ENCODE assay signal across 2 cellular contexts in the genomic region with DNA sequence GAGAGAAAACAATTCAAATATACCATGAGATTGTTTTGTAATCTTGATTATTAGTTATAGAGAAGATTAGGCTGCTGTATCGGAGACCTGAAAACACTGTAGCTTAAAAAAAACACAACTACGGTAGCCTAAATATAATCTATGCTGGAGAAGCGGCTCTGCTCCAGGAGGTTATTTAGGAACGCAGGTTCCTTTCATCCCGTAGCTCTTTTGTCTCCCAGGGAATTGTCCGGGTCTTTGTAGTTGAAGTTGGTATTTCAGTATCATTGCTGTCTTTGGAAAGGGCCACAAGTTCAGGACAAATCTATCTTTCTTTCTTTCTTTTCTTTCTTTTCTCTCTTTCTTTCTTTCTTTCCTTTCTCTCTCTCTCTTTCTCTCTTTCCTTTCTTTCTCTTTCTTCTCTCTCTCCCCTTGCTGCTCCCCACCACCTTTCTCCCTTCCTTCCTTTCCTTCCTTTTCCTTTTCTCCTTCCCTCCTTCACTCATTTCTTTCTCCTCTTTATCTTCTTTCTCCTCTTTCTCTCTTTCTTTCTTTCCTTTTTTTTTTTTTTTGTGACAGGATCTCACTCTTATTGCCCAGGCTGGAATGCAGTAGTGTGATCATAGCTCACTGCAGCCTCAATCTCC.
TF ChIP-seq lines count a peak whose summit lies in the region.

No MANE protein-coding gene starts in this region.

TF ChIP-seq in HEK293, 187 proteins besides CTCF, POLR2A, EP300 and RAD21 (continued from another document):
- TF ChIP-seq, protein P1, sequence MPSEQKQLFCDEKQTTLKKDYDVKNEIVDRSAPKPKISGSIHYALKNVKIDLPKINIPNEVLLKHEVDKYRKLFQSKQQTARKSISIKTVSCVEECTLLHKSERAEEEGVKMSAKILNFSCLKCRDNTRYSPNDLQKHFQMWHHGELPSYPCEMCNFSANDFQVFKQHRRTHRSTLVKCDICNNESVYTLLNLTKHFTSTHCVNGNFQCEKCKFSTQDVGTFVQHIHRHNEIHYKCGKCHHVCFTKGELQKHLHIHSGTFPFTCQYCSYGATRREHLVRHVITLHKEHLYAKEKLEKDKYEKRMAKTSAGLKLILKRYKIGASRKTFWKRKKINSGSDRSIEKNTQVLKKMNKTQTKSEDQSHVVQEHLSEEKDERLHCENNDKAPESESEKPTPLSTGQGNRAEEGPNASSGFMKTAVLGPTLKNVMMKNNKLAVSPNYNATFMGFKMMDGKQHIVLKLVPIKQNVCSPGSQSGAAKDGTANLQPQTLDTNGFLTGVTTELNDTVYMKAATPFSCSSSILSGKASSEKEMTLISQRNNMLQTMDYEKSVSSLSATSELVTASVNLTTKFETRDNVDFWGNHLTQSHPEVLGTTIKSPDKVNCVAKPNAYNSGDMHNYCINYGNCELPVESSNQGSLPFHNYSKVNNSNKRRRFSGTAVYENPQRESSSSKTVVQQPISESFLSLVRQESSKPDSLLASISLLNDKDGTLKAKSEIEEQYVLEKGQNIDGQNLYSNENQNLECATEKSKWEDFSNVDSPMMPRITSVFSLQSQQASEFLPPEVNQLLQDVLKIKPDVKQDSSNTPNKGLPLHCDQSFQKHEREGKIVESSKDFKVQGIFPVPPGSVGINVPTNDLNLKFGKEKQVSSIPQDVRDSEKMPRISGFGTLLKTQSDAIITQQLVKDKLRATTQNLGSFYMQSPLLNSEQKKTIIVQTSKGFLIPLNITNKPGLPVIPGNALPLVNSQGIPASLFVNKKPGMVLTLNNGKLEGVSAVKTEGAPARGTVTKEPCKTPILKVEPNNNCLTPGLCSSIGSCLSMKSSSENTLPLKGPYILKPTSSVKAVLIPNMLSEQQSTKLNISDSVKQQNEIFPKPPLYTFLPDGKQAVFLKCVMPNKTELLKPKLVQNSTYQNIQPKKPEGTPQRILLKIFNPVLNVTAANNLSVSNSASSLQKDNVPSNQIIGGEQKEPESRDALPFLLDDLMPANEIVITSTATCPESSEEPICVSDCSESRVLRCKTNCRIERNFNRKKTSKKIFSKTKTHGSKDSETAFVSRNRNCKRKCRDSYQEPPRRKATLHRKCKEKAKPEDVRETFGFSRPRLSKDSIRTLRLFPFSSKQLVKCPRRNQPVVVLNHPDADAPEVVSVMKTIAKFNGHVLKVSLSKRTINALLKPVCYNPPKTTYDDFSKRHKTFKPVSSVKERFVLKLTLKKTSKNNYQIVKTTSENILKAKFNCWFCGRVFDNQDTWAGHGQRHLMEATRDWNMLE (tag by site-specific recombination; conservative IDR thresholded peaks at IDR 0.05; ENCODE audit: low read depth), result no peak
- TF ChIP-seq ZNF658 (tag by site-specific recombination; IDR thresholded peaks at IDR 0.05) (no peak), PRDM1 (tag by site-specific recombination; IDR thresholded peaks at IDR 0.05) (peak; percentile 97), ZNF133 (tag by site-specific recombination; IDR thresholded peaks at IDR 0.05) (0 out of 2 replicates have a peak, but pooled peaks have one; percentile 23), IKZF3 (tag by site-specific recombination; IDR thresholded peaks at IDR 0.05) (no peak)

TF ChIP-seq in WTC11, 78 proteins besides CTCF, POLR2A, EP300 and RAD21 (continued from another document):
- no peak for TF ChIP-seq TEAD4 (CRISPR knock-in tag; IDR thresholded peaks at IDR 0.05)
